In the genomic region with DNA sequence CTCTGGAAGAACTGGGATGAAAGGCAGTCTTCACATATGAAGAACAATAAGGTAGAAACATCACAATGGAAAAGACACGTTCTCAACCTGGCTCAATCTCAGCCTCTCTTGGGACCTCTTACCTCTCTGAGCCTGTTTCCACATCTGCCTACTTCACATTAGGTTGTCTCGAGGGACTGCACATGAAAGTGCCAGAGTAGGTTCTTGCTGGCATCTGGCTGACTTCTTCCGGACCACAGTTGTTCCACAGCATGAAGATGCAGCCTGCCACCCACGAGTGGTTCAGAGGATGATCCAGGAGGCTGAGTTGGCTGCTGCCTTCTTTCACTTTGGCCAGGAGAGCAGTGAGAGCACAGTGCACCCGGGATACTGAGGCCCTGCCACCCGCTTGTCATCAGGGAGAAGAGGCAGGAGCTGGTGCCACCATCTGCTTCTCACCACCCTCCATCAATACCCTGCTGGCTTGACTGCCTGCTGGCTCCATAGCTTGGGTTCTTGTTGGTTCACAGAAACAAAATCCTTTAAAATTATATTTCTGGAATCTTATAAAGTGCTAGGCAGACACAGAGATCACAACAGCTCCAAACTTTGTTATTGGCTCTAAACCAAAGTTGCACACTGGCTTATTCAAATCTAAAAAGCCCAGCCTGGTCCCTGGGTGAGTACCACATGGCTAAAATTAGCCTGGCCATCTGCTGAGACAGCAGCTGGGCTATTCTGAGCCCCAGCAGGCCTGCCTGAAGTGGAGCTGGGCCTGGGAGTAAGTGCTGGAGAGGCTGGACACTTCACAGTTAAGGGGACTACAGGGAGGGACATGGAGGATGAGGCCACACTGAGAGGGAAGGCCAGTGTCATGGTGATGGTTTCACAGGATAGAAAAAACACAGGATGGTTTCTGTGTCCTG, we compare ENCODE assay signal across 11 cellular contexts. TPM values are rescaled to one million over a fixed set of nuclear protein-coding genes. Genes with fewer than 3 reads are reported as not detected.
DNase-seq lines count a peak whose midpoint lies in the region; ATAC-seq and TF ChIP-seq lines count a peak whose summit lies in the region.
"Had no signal": no experiment of that assay in that cellular context is flagged by ENCODE, and none has a peak within 500 bp of the region (broad histone marks: within the 10 kb centered on the region; RNA-seq: fewer than 3 reads in every experiment).

No MANE protein-coding gene starts in this region.

- H3K36me3 ChIP-seq in osteoblast (ENCODE audit: insufficient read depth, low read length) = peaks cover 17% of the 10 kb centered on the region

- no peaks in the 10 kb centered on the region for H3K4me1 Mint-ChIP-seq in stimulated activated effector memory CD8-positive, alpha-beta T cell treated with anti-CD3 and anti-CD28 coated beads, Interleukin-12 subunit alpha, Interleukin-12 subunit beta, amount 100 ng/mL, for 72 hours

- DNase-seq in NCI-H2227 (lab: John Stamatoyannopoulos, UW; ENCODE audit: unreplicated experiment) (peak; percentile 10), NCI-H2227 treated with DMSO at 0.1 percent for 48 hours (lab: John Stamatoyannopoulos, UW) (no peak), cerebellar cortex (ENCODE audit: low spot score) (peak; percentile 80), COLO668 (lab: John Stamatoyannopoulos, UW; ENCODE audit: unreplicated experiment) (no peak), osteoblast (ENCODE audit: insufficient read length, low spot score, missing footprints) (no peak), omental fat pad (ENCODE audit: low spot score) (no peak)
- DNase-seq in stimulated activated effector memory CD8-positive, alpha-beta T cell treated with anti-CD3 and anti-CD28 coated beads, Interleukin-12 subunit alpha, Interleukin-12 subunit beta, amount 100 ng/mL, for 72 hours (ENCODE audit: low spot score in 2 of 2) = no peak
- DNase-seq: activated CD8-positive, alpha-beta memory T cell treated with anti-CD3 and anti-CD28 coated beads for 24 hours had no signal

- no peaks in the 10 kb centered on the region for H3K79me2 ChIP-seq in osteoblast (ENCODE audit: insufficient read depth, low read length)

- no peak for TF ChIP-seq CTCF in osteoblast (IDR thresholded peaks at IDR 0.05; ENCODE audit: extremely low read depth, low read depth, low read length)
- TF ChIP-seq CTCF in omental fat pad (IDR thresholded peaks at IDR 0.05) = no peak

- no peak overlapping the region for H3K4me3 Mint-ChIP-seq in stimulated activated effector memory CD8-positive, alpha-beta T cell treated with anti-CD3 and anti-CD28 coated beads, Interleukin-12 subunit alpha, Interleukin-12 subunit beta, amount 100 ng/mL, for 72 hours

- H3K4me3 ChIP-seq in osteoblast (ENCODE audit: insufficient read depth, low read length) = no peak overlapping the region
- H3K4me3 ChIP-seq: A549 had no signal

- no peaks in the 10 kb centered on the region for H3K9me3 ChIP-seq in osteoblast (ENCODE audit: low read depth, low read length)
- H3K9me3 ChIP-seq: A549, neutrophil had no signal

- H3K27me3 ChIP-seq in osteoblast (ENCODE audit: insufficient read depth, low read length) = no peaks in the 10 kb centered on the region
- H3K27me3 ChIP-seq: neutrophil had no signal

- peaks cover 41% of the 10 kb centered on the region for H3K36me3 Mint-ChIP-seq in stimulated activated effector memory CD8-positive, alpha-beta T cell treated with anti-CD3 and anti-CD28 coated beads, Interleukin-12 subunit alpha, Interleukin-12 subunit beta, amount 100 ng/mL, for 72 hours

- no peaks in the 10 kb centered on the region for H3K4me1 ChIP-seq in osteoblast (ENCODE audit: insufficient read depth, low read length)
- H3K4me1 ChIP-seq: A549 had no signal

- no peak overlapping the region for H3K27ac ChIP-seq in osteoblast (ENCODE audit: low read depth, low read length)
- H3K27ac ChIP-seq: A549, neutrophil had no signal

- peak overlapping the region; percentile 19 for H3K27ac Mint-ChIP-seq in stimulated activated effector memory CD8-positive, alpha-beta T cell treated with anti-CD3 and anti-CD28 coated beads, Interleukin-12 subunit alpha, Interleukin-12 subunit beta, amount 100 ng/mL, for 72 hours

- no peaks in the 10 kb centered on the region for H4K20me1 ChIP-seq in osteoblast (ENCODE audit: insufficient read depth, low read length)

- no peak overlapping the region for H3K4me2 ChIP-seq in osteoblast (ENCODE audit: insufficient read depth, low read length)
- H3K4me2 ChIP-seq: A549 had no signal

- H2AFZ ChIP-seq in osteoblast (ENCODE audit: low read length) = no peak overlapping the region

- H3K9me3 Mint-ChIP-seq in stimulated activated effector memory CD8-positive, alpha-beta T cell treated with anti-CD3 and anti-CD28 coated beads, Interleukin-12 subunit alpha, Interleukin-12 subunit beta, amount 100 ng/mL, for 72 hours = no peaks in the 10 kb centered on the region

- ATAC-seq in HG03439 (IDR thresholded peaks at IDR 0.05; ENCODE audit: unreplicated experiment) = peak; percentile 49
- peak; percentile 17 for ATAC-seq in stimulated activated effector memory CD8-positive, alpha-beta T cell treated with anti-CD3 and anti-CD28 coated beads, Interleukin-12 subunit alpha, Interleukin-12 subunit beta, amount 100 ng/mL, for 72 hours
- ATAC-seq in omental fat pad (ENCODE audit: low FRiP score) = no peak

RNA-seq across cellular contexts. Expression of gene LIN9, which starts 47.0 kb away (rescaled TPM):
- total RNA-seq in osteoblast = 2.5 and 3.2 TPM in 2 replicates
- total RNA-seq in omental fat pad = 1 to 10 TPM; 1.6 to 6.0 (median 2.3) TPM

RNA-seq across cellular contexts. Expression of gene PARP1, which starts 52.0 kb away (rescaled TPM):
- total RNA-seq in osteoblast = 38.6 and 51.0 TPM in 2 replicates
- total RNA-seq in omental fat pad = 10 to 100 TPM; 62.3 to 76.9 (median 63.4) TPM

Comparison
In these comparisons a context has a peak if more than half of its experiments do, and no peak if none do; other contexts are left out.
1. DNase-seq: peak in NCI-H2227 (single experiment) and cerebellar cortex (single experiment); none in NCI-H2227 treated with DMSO at 0.1 percent for 48 hours (single experiment), stimulated activated effector memory CD8-positive, alpha-beta T cell treated with anti-CD3 and anti-CD28 coated beads, Interleukin-12 subunit alpha, Interleukin-12 subunit beta, amount 100 ng/mL, for 72 hours (0 of 2), COLO668 (single experiment), osteoblast (single experiment) and omental fat pad (single experiment).